12 cellular contexts compared by ENCODE assay signal in the genomic region with DNA sequence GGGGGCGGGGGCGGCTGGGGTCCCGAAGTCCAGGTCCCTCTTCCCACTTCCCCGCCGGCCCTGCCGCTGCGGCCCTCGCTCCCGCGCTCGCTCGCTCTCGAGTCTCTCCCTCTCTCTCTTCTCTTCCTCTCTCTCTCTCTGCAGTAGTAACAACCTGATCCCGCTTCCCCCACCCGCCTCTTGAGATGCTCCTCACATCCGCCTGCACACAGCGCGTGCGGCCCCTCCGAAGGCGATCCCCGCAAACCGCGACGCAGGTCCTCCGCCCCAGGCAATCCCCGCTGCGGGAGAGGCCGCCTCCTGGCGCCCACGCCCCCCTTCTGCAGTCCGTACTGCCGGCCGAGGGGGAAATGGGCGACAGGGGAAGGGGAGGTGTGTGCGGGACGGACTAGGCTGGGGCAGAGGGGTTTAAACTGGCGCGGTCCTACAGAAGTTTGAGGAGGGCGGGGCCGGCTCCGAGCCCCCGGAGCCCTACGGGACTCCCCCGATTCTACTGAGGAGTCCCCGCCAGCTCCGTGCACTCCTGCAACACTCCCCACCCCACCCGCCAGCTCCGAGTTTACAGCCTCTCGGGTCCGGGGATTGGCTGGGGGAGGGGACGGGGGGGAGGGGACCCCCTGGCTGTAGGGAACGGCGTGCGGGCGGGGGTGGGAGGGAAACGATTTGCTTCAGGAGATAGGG. TPM values are rescaled to one million over a fixed set of nuclear protein-coding genes. Genes with fewer than 3 reads are reported as not detected.
A peak's percentile ranks its signal among the peaks of the same experiment; 100 is the strongest.
DNase-seq lines count a peak whose midpoint lies in the region; ATAC-seq and TF ChIP-seq lines count a peak whose summit lies in the region.
"Not testable (repeated sequence)": the region's sequence is repeated elsewhere in the genome, so short reads cannot be mapped to it uniquely, and the experiment has no call there.
"Had no signal": no experiment of that assay in that cellular context is flagged by ENCODE, and none has a peak within 500 bp of the region (broad histone marks: within the 10 kb centered on the region; RNA-seq: fewer than 3 reads in every experiment).

No MANE protein-coding gene starts in this region.

- not testable (repeated sequence) for H3K4me3 ChIP-seq in CD8-positive, alpha-beta T cell (ENCODE audit: low read depth, low read length); naive thymus-derived CD4-positive, alpha-beta T cell (ENCODE audit: low read length)
- peak overlapping the region in 1 of 8 donors; percentile 32 for H3K4me3 ChIP-seq in spleen

- H3K4me1 ChIP-seq in CD8-positive, alpha-beta T cell (ENCODE audit: insufficient read depth, low read length); naive thymus-derived CD4-positive, alpha-beta T cell (ENCODE audit: control insufficient read depth in 2 of 2, insufficient read depth in 2 of 2, low read length in 2 of 2); spleen: not testable (repeated sequence)

- not testable (repeated sequence) for TF ChIP-seq CTCF in CD8-positive, alpha-beta T cell (IDR thresholded peaks at IDR 0.05); WTC11 (IDR thresholded peaks at IDR 0.05); spleen (IDR thresholded peaks at IDR 0.05 in 8 of 11, conservative IDR thresholded peaks at IDR 0.05 in 3 of 11)

- intact Hi-C loops in CD8-positive, alpha-beta T cell (cut with DNase I, micrococcal nuclease); naive thymus-derived CD4-positive, alpha-beta T cell (cut with micrococcal nuclease); spleen (cut with DNase I; ENCODE audit: low total_unique reads): not testable (repeated sequence)

- peak; percentile 64 for ATAC-seq in CD8-positive, alpha-beta T cell
- peak; percentile 9 for ATAC-seq in WTC11
- ATAC-seq in activated T-cell treated with anti-CD3 and anti-CD28 coated beads, Interleukin-2, amount 50 U/mL, for 4 hours, result peak; percentile 55 to 64
- ATAC-seq in effector memory CD8-positive, alpha-beta T cell (replicated peaks), result peak; percentile 71
- ATAC-seq in naive thymus-derived CD4-positive, alpha-beta T cell, result peak; percentile 65

- peak in 1 of 7 experiments; percentile 12 for DNase-seq in CD8-positive, alpha-beta T cell
- DNase-seq in WTC11 (ENCODE audit: low spot score); activated T-cell treated with anti-CD3 and anti-CD28 coated beads, Interleukin-2, amount 50 U/mL, for 4 hours; effector memory CD8-positive, alpha-beta T cell; immature natural killer cell: not testable (repeated sequence)
- DNase-seq in naive thymus-derived CD4-positive, alpha-beta T cell, result peak in 1 of 9 donors; percentile 8
- peak; percentile 22 for DNase-seq in spleen

- not testable (repeated sequence) for H3K27ac Mint-ChIP-seq in CD8-positive, alpha-beta T cell; WTC11; effector memory CD8-positive, alpha-beta T cell; immature natural killer cell; naive thymus-derived CD4-positive, alpha-beta T cell

- not testable (repeated sequence) for H3K27me3 ChIP-seq in CD8-positive, alpha-beta T cell (ENCODE audit: insufficient read depth, low read length); naive thymus-derived CD4-positive, alpha-beta T cell (ENCODE audit: control insufficient read depth in 2 of 2, insufficient read depth in 2 of 2, low read length in 2 of 2)
- H3K27me3 ChIP-seq in spleen (replicated peaks in 1 of 7), result peaks cover 0 to 17% (median 0%) of the 10 kb centered on the region in 7 donors

- peak overlapping the region; percentile 53 for H3K4me3 Mint-ChIP-seq in CD8-positive, alpha-beta T cell
- H3K4me3 Mint-ChIP-seq in WTC11; activated T-cell treated with anti-CD3 and anti-CD28 coated beads, Interleukin-2, amount 50 U/mL, for 4 hours: not testable (repeated sequence)
- peak overlapping the region; percentile 52 to 59 for H3K4me3 Mint-ChIP-seq in effector memory CD8-positive, alpha-beta T cell
- peak overlapping the region in 3 of 5 donors; percentile 61 to 71 (median 64) for H3K4me3 Mint-ChIP-seq in immature natural killer cell
- H3K4me3 Mint-ChIP-seq in naive thymus-derived CD4-positive, alpha-beta T cell, result peak overlapping the region in 6 of 10 donors; percentile 25 to 73 (median 49)

- H3K4me1 Mint-ChIP-seq in CD8-positive, alpha-beta T cell (ENCODE audit: low read depth); WTC11; activated T-cell treated with anti-CD3 and anti-CD28 coated beads, Interleukin-2, amount 50 U/mL, for 4 hours (ENCODE audit: low read depth); effector memory CD8-positive, alpha-beta T cell (ENCODE audit: low read depth in 2 of 2); immature natural killer cell; naive thymus-derived CD4-positive, alpha-beta T cell: not testable (repeated sequence)

- CTCF ChIA-PET in CD8-positive, alpha-beta T cell (lab: Charles Lee); WTC11 (lab: Charles Lee); naive thymus-derived CD4-positive, alpha-beta T cell (lab: Charles Lee): not testable (repeated sequence)

- not testable (repeated sequence) for H3K9me3 Mint-ChIP-seq in CD8-positive, alpha-beta T cell; WTC11; activated T-cell treated with anti-CD3 and anti-CD28 coated beads, Interleukin-2, amount 50 U/mL, for 4 hours; effector memory CD8-positive, alpha-beta T cell; immature natural killer cell; naive thymus-derived CD4-positive, alpha-beta T cell

- not testable (repeated sequence) for H3K36me3 ChIP-seq in CD8-positive, alpha-beta T cell (ENCODE audit: insufficient read depth, low read length); naive thymus-derived CD4-positive, alpha-beta T cell (ENCODE audit: control insufficient read depth in 2 of 3, insufficient read depth in 3 of 3, low read length in 3 of 3); spleen

- not testable (repeated sequence) for H3K27ac ChIP-seq in CD8-positive, alpha-beta T cell (ENCODE audit: low read depth, low read length); naive thymus-derived CD4-positive, alpha-beta T cell (ENCODE audit: low read depth, low read length); spleen

- POLR2A ChIA-PET in CD8-positive, alpha-beta T cell (lab: Charles Lee); WTC11 (lab: Charles Lee); naive thymus-derived CD4-positive, alpha-beta T cell (lab: Charles Lee): not testable (repeated sequence)

- H3K9me3 ChIP-seq in CD8-positive, alpha-beta T cell (ENCODE audit: low read length); naive thymus-derived CD4-positive, alpha-beta T cell (ENCODE audit: control insufficient read depth in 2 of 3, low read length in 3 of 3); spleen: not testable (repeated sequence)

- H3K36me3 Mint-ChIP-seq in CD8-positive, alpha-beta T cell; WTC11; activated T-cell treated with anti-CD3 and anti-CD28 coated beads, Interleukin-2, amount 50 U/mL, for 4 hours (ENCODE audit: insufficient read depth); effector memory CD8-positive, alpha-beta T cell (ENCODE audit: insufficient read depth); immature natural killer cell; naive thymus-derived CD4-positive, alpha-beta T cell: not testable (repeated sequence)

- TF ChIP-seq POLR2A in spleen (IDR thresholded peaks at IDR 0.05), result not testable (repeated sequence)

- whole genome bisulfite sequencing in spleen, 5 donors, result 1 to 13% (median 2%) methylated on average over 3 to 18 of the region's 57 CpGs

- H3K27me3 Mint-ChIP-seq in CD8-positive, alpha-beta T cell (ENCODE audit: low read depth); activated T-cell treated with anti-CD3 and anti-CD28 coated beads, Interleukin-2, amount 50 U/mL, for 4 hours (ENCODE audit: low read depth); effector memory CD8-positive, alpha-beta T cell; immature natural killer cell (ENCODE audit: low read depth in 3 of 3); naive thymus-derived CD4-positive, alpha-beta T cell: not testable (repeated sequence)
- peaks cover 22% of the 10 kb centered on the region for H3K27me3 Mint-ChIP-seq in WTC11 (ENCODE audit: low read depth)

RNA-seq across cellular contexts. Expression of a gene that starts 57.4 kb away (rescaled TPM):
- under 1 TPM in 1 of 2 experiments, not detected in 1; 0.19 TPM for total RNA-seq in CD8-positive, alpha-beta T cell
- total RNA-seq in WTC11 (2021) (0.78 to 1.0 TPM (median 0.92 TPM) in 3 replicates), spleen (1 to 10 TPM in 1 of 7 donors, under 1 TPM in 2, not detected in 4; 0.52 to 1.1 (median 0.55) TPM)
- total RNA-seq in activated T-cell treated with anti-CD3 and anti-CD28 coated beads, Interleukin-2, amount 50 U/mL, for 4 hours, result not detected
- polyA plus RNA-seq in immature natural killer cell (under 1 TPM in 2 of 3 donors, not detected in 1; 0.16 to 0.20 TPM), spleen (under 1 TPM; 0.06 to 0.19 (median 0.11) TPM)
- total RNA-seq in naive thymus-derived CD4-positive, alpha-beta T cell, result 1 to 10 TPM in 1 of 5 experiments, under 1 TPM in 2, not detected in 2; 0.22 to 1.1 (median 0.63) TPM
- not detected for polyA plus RNA-seq in naive thymus-derived CD4-positive, alpha-beta T cell
- total RNA-seq: A673, G401, GM12878, M059J had no signal
- polyA plus RNA-seq: CD14-positive monocyte, GM12878 had no signal

Comparison
In these comparisons a context has a peak if more than half of its experiments do, and no peak if none do; other contexts are left out.
1. ATAC-seq: peak in every context shown above with its lines; median percentile 71 in effector memory CD8-positive, alpha-beta T cell; 65 in naive thymus-derived CD4-positive, alpha-beta T cell; 64 in CD8-positive, alpha-beta T cell; 60 in activated T-cell treated with anti-CD3 and anti-CD28 coated beads, Interleukin-2, amount 50 U/mL, for 4 hours; 9 in WTC11.